In the genomic region with DNA sequence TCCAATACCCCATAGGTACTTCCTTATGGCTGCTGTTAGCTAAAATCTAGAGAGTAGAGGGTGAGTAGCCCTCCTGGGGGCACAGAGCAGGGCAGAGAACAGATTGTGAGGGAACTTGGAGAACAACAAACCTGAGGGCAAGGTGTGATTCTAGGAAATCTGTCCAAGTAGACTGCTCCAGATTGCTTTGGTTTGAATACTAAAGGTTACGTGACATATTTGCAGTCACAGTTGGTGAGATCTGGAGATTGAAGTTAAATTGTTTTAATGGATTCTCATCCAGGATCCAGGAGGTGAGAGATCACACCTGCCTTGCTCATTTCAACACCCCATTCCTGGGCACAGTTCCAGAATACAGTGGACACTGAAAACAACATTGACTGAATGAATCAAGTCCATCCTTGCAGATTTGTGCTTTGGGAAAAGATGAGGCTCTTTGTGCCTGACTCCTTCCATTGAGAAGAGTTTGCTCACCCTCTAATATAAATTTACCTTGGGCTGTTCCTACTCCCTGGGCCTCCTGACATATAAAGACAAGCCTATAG, we compare ENCODE assay signal across 26 cellular contexts.
A peak's percentile ranks its signal among the peaks of the same experiment; 100 is the strongest.
DNase-seq lines count a peak whose midpoint lies in the region; ATAC-seq, FAIRE-seq and TF ChIP-seq lines count a peak whose summit lies in the region.
"Had no signal": no experiment of that assay in that cellular context is flagged by ENCODE, and none has a peak within 500 bp of the region (broad histone marks: within the 10 kb centered on the region; RNA-seq: fewer than 3 reads in every experiment).

No MANE protein-coding gene starts in this region.

- H3K27me3 Mint-ChIP-seq in nephron progenitor cell (ENCODE audit: low read depth, poor library complexity), result peaks cover 4% of the 10 kb centered on the region

- DNase-seq in A673 (ENCODE audit: low spot score), result no peak
- DNase-seq in NCI-H345 (lab: John Stamatoyannopoulos, UW), result peak; percentile 87
- peak; percentile 84 for DNase-seq in bronchial epithelial cell (ENCODE audit: low read depth)
- no peak for DNase-seq in nephron progenitor cell
- no peak for DNase-seq in NCI-H1417 treated with DMSO at 0.1 percent for 48 hours (lab: John Stamatoyannopoulos, UW)
- DNase-seq in activated naive CD4-positive, alpha-beta T cell (lab: John Stamatoyannopoulos, UW), result no peak
- no peak for DNase-seq in SKM-1 (lab: John Stamatoyannopoulos, UW; ENCODE audit: unreplicated experiment)
- DNase-seq: activated CD4-positive, alpha-beta T cell treated with anti-CD3 and anti-CD28 coated beads, Interleukin-2, amount 50 U/mL, for 48 hours; activated effector memory CD4-positive, alpha-beta T cell treated with Interleukin-2 at 50 U/mL for 16 hours; dermis blood vessel endothelial cell; NCI-H1694 treated with DMSO at 0.1 percent for 48 hours; NCI-H2227 treated with DMSO at 0.1 percent for 48 hours; stimulated activated naive CD8-positive, alpha-beta T cell treated with anti-CD3 and anti-CD28 coated beads, Interleukin-15, Interleukin-2, amounts not matched to agents 100 U/mL and 50 U/mL, for 24 hours; upper lobe of left lung had no signal

- H3K27me3 ChIP-seq in A673 (replicated peaks; ENCODE audit: insufficient read depth, low read depth, low read length, poor library complexity) (no peaks in the 10 kb centered on the region), bronchial epithelial cell (ENCODE audit: control insufficient read depth, insufficient read depth, low read length) (no peaks in the 10 kb centered on the region)
- H3K27me3 ChIP-seq: adrenal gland, cardiac muscle cell, MG63, upper lobe of left lung had no signal

- no peak for ATAC-seq in GM19023 (IDR thresholded peaks at IDR 0.05; ENCODE audit: unreplicated experiment)

- peaks cover 7% of the 10 kb centered on the region for H3K4me1 ChIP-seq in A673 (ENCODE audit: insufficient read depth, low read length, poor library complexity, severe bottlenecking)
- H3K4me1 ChIP-seq: A549, adrenal gland, upper lobe of left lung had no signal

- FAIRE-seq in bronchial epithelial cell (lab: Jason Lieb, UNC), result no peak
- FAIRE-seq: A549, G401.6, RCC 7860 had no signal

- H3K4me3 Mint-ChIP-seq in nephron progenitor cell, result no peak overlapping the region
- H3K4me3 Mint-ChIP-seq: mesothelial cell of epicardium; T-helper 2 cell treated with Interferon-gamma antibody and Interleukin-4, amounts not matched to agents 5 μg/mL and 100 μg/mL, for 36 hours; WTC11 had no signal

- H3K4me1 Mint-ChIP-seq in nephron progenitor cell, result peaks cover 17% of the 10 kb centered on the region

- H3K9me3 ChIP-seq in A673 (ENCODE audit: low read depth, low read length, poor library complexity, severe bottlenecking), result no peaks in the 10 kb centered on the region
- H3K9me3 ChIP-seq: adrenal gland, MG63, upper lobe of left lung had no signal

- TF ChIP-seq CTCF in A673 (conservative IDR thresholded peaks at IDR 0.05; ENCODE audit: low read depth, low read length), result no peak
- no peak for TF ChIP-seq CTCF in bronchial epithelial cell (IDR thresholded peaks at IDR 0.05; ENCODE audit: insufficient read depth, low read length, severe bottlenecking)
- no peak for TF ChIP-seq CTCF in nephron progenitor cell (IDR thresholded peaks at IDR 0.05)

- no peak overlapping the region for H3K4me3 ChIP-seq in A673 (ENCODE audit: low read depth, low read length, poor library complexity, severe bottlenecking)
- no peak overlapping the region for H3K4me3 ChIP-seq in bronchial epithelial cell (ENCODE audit: low read depth, low read length)
- H3K4me3 ChIP-seq: A549, adrenal gland, cardiac muscle cell, MG63, SK-N-MC, upper lobe of left lung had no signal

- no peaks in the 10 kb centered on the region for H3K36me3 ChIP-seq in A673 (ENCODE audit: insufficient read depth, low read length, poor library complexity, severe bottlenecking)
- H3K36me3 ChIP-seq in bronchial epithelial cell (ENCODE audit: control insufficient read depth, insufficient read depth, low read length), result no peaks in the 10 kb centered on the region
- H3K36me3 ChIP-seq: adrenal gland, cardiac muscle cell, MG63, upper lobe of left lung had no signal

- peak overlapping the region; percentile 14 for H3K27ac Mint-ChIP-seq in nephron progenitor cell
- H3K27ac Mint-ChIP-seq: mesothelial cell of epicardium; progenitor cell of endocrine pancreas; T-helper 2 cell treated with Interferon-gamma antibody and Interleukin-4, amounts not matched to agents 5 μg/mL and 100 μg/mL, for 36 hours; WTC11 had no signal

- no TSS peak for BruUV-seq in A673 (replicated peaks; lab: Mats Ljungman, UMichigan)

- POLR2A ChIA-PET in A673 (lab: Charles Lee; ENCODE audit: low non-redundant PET), result no interaction called here

- intact Hi-C loops in A673 (cut with micrococcal nuclease; ENCODE audit: unreplicated experiment), result no loop called here

- CTCF ChIA-PET in A673 (lab: Charles Lee), result interaction anchor here (1.0 kb wide), 1 partner anchor 290 kb away, joined by 5 read pairs; no protein-coding TSS in a partner anchor

- H3K9me3 Mint-ChIP-seq in nephron progenitor cell, result no peaks in the 10 kb centered on the region
- H3K9me3 Mint-ChIP-seq: mesothelial cell of epicardium; T-helper 2 cell treated with Interferon-gamma antibody and Interleukin-4, amounts not matched to agents 5 μg/mL and 100 μg/mL, for 36 hours; WTC11 had no signal

- no peaks in the 10 kb centered on the region for H3K36me3 Mint-ChIP-seq in nephron progenitor cell (ENCODE audit: low read depth)
- H3K36me3 Mint-ChIP-seq: mesothelial cell of epicardium, WTC11 had no signal

- H3K27ac ChIP-seq in A673 (ENCODE audit: low read depth, low read length, poor library complexity, severe bottlenecking), result peak overlapping the region; percentile 48
- H3K27ac ChIP-seq: A549, adrenal gland, cardiac muscle cell, SK-N-MC, upper lobe of left lung had no signal

Comparison
In these comparisons a context has a peak if more than half of its experiments do, and no peak if none do; other contexts are left out.
1. DNase-seq: peak in NCI-H345 (single experiment) and bronchial epithelial cell (single experiment); none in A673 (single experiment), nephron progenitor cell (single experiment), NCI-H1417 treated with DMSO at 0.1 percent for 48 hours (single experiment), activated naive CD4-positive, alpha-beta T cell (0 of 4) and SKM-1 (single experiment).